In the genomic region with DNA sequence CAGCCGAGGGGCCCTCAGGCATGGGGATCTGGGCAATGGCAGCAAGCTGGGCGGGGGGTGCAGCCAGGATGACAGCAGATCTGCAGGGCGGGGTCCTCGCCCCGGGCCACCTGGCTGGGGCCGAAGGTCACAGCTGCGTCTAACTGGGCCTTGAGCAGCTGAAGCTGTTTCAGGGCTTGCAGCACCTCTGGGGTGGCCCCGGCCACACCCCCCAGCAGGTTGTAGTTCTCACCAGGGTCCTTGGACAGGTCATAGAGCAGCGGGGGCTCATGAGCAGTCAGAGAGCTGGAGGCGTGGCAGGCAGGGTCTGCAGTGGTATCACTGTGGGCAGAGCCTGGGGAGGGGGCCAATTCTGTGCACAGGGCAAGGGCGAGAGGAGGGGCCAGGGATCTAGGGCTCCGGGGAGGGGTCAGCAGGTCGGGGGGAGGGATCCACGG, we compare ENCODE assay signal across 15 cellular contexts.
"Had no signal": no experiment of that assay in that cellular context is flagged by ENCODE, and none has a peak within 500 bp of the region (broad histone marks: within the 10 kb centered on the region; RNA-seq: fewer than 3 reads in every experiment).

No MANE protein-coding gene starts in this region.

- H3K36me3 ChIP-seq: cardiac muscle cell, neural progenitor cell, pancreas, thoracic aorta, uterus had no signal

- H3K4me3 ChIP-seq: cardiac muscle cell, coronary artery, neural progenitor cell, pancreas, thoracic aorta, uterus had no signal

- ATAC-seq: activated CD4-positive, alpha-beta T cell treated with anti-CD3 and anti-CD28 coated beads for 36 hours; left ventricle myocardium superior; pancreas; stimulated activated naive CD8-positive, alpha-beta T cell treated with anti-CD3 and anti-CD28 coated beads, Interleukin-15, amount 100 ng/mL, for 72 hours had no signal

- H3K36me3 Mint-ChIP-seq: neural progenitor cell had no signal

- H3K9ac ChIP-seq: neural progenitor cell had no signal

- H3K4me3 Mint-ChIP-seq: activated CD4-positive, alpha-beta T cell treated with anti-CD3 and anti-CD28 coated beads for 36 hours; neural progenitor cell; stimulated activated naive CD8-positive, alpha-beta T cell treated with anti-CD3 and anti-CD28 coated beads, Interleukin-15, amount 100 ng/mL, for 72 hours had no signal

- H3K9me3 Mint-ChIP-seq: neural progenitor cell; stimulated activated naive CD8-positive, alpha-beta T cell treated with anti-CD3 and anti-CD28 coated beads, Interleukin-15, amount 100 ng/mL, for 72 hours had no signal

- H3K27me3 Mint-ChIP-seq: activated CD4-positive, alpha-beta T cell treated with anti-CD3 and anti-CD28 coated beads for 36 hours; stimulated activated naive CD8-positive, alpha-beta T cell treated with anti-CD3 and anti-CD28 coated beads, Interleukin-15, amount 100 ng/mL, for 72 hours had no signal

- H3K27me3 ChIP-seq: cardiac muscle cell, pancreas, uterus had no signal

- H2AFZ ChIP-seq: neural progenitor cell had no signal

- H3K4me2 ChIP-seq: neural progenitor cell had no signal

- H3K27ac Mint-ChIP-seq: activated CD4-positive, alpha-beta T cell treated with anti-CD3 and anti-CD28 coated beads for 36 hours; neural progenitor cell had no signal

- H3K9me3 ChIP-seq: pancreas, thoracic aorta, uterus had no signal

- DNase-seq: activated CD4-positive, alpha-beta T cell treated with anti-CD3 and anti-CD28 coated beads for 36 hours; activated gamma-delta T cell; activated T-cell treated with anti-CD3 and anti-CD28 coated beads for 4 hours; effector CD8-positive, alpha-beta T cell; foreskin melanocyte; left ventricle myocardium superior; stimulated activated CD4-positive, alpha-beta T cell treated with anti-CD3 and anti-CD28 coated beads, Interleukin-15, amount 100 ng/mL, for 24 hours; stimulated activated CD4-positive, alpha-beta T cell treated with anti-CD3 and anti-CD28 coated beads, Interleukin-4, amount 100 ng/mL, for 24 hours; stimulated activated naive CD8-positive, alpha-beta T cell treated with anti-CD3 and anti-CD28 coated beads, Interleukin-15, amount 100 ng/mL, for 72 hours; uterus had no signal

- H3K27ac ChIP-seq: cardiac muscle cell, coronary artery, neural progenitor cell, pancreas, thoracic aorta, uterus had no signal
